In genomic region chr18:11955299-11956029, GRCh38 we compare ENCODE assay signal across 8 cellular contexts. TPM values are rescaled to one million over a fixed set of nuclear protein-coding genes. Genes with fewer than 3 reads are reported as not detected.
DNase-seq lines count a peak whose midpoint lies in the region; ATAC-seq and TF ChIP-seq lines count a peak whose summit lies in the region.

No MANE protein-coding gene starts in this region.

- DNase-seq in DMS53 (lab: John Stamatoyannopoulos, UW) (peak; percentile 82), NCI-H774 (lab: John Stamatoyannopoulos, UW) (peak; percentile 10), epithelial cell of proximal tubule (ENCODE audit: low read depth) (peak; percentile 72), nucleus accumbens (lab: John Stamatoyannopoulos, UW) (peak in 41 of 56 donors; percentile 2 to 67 (median 28)), T-helper 9 cell (no peak), retina (no peak)

- no peak for ATAC-seq in GM18861 (IDR thresholded peaks at IDR 0.05; ENCODE audit: unreplicated experiment)
- ATAC-seq in GM18909 (IDR thresholded peaks at IDR 0.05; ENCODE audit: poor library complexity, unreplicated experiment), result no peak

- TF ChIP-seq CTCF in epithelial cell of proximal tubule (conservative IDR thresholded peaks at IDR 0.05; ENCODE audit: low read depth, low read length), result no peak

- H3K4me3 ChIP-seq in epithelial cell of proximal tubule (ENCODE audit: low read depth, low read length), result no peak overlapping the region

RNA-seq across cellular contexts. Expression of gene IMPA2, which starts 25.8 kb away (rescaled TPM):
- total RNA-seq in epithelial cell of proximal tubule, result 59.0 and 89.9 TPM in 2 replicates

RNA-seq across cellular contexts. Expression of gene MPPE1, which starts 47.3 kb away (rescaled TPM):
- total RNA-seq in epithelial cell of proximal tubule, result 15.2 and 32.5 TPM in 2 replicates

Comparison
In these comparisons a context has a peak if more than half of its experiments do, and no peak if none do; other contexts are left out.
1. DNase-seq: peak in DMS53 (single experiment), NCI-H774 (single experiment), epithelial cell of proximal tubule (single experiment) and nucleus accumbens (41 of 56); none in T-helper 9 cell (single experiment) and retina (single experiment).